19 cellular contexts compared by ENCODE assay signal in genomic region chr3:120705851-120706582, GRCh38. TPM values are rescaled to one million over a fixed set of nuclear protein-coding genes. Genes with fewer than 3 reads are reported as not detected.
"Had no signal": no experiment of that assay in that cellular context is flagged by ENCODE, and none has a peak within 500 bp of the region (broad histone marks: within the 10 kb centered on the region; RNA-seq: fewer than 3 reads in every experiment).

No MANE protein-coding gene starts in this region.

- H3K4me3 ChIP-seq: cardiac muscle cell, lower lobe of right lung, smooth muscle cell, thoracic aorta had no signal

- H3K36me3 ChIP-seq: cardiac muscle cell, thoracic aorta had no signal

- H3K27ac Mint-ChIP-seq: activated CD4-positive, alpha-beta memory T cell treated with anti-CD3 and anti-CD28 coated beads for 36 hours; activated CD4-positive, alpha-beta T cell treated with anti-CD3 and anti-CD28 coated beads for 36 hours; activated CD8-positive, alpha-beta memory T cell treated with anti-CD3 and anti-CD28 coated beads, Interleukin-2, amount 10 ng/mL, durations not matched to agents 7 days and 5 days; activated naive CD4-positive, alpha-beta T cell treated with anti-CD3 and anti-CD28 coated beads for 36 hours; activated naive CD8-positive, alpha-beta T cell treated with anti-CD3 and anti-CD28 coated beads, Interleukin-2, amount 50 U/mL, for 24 hours; activated T-helper 2 cell treated with anti-CD3 and anti-CD28 coated beads, Interferon-gamma antibody, Interleukin-2, Interleukin-4, amounts not matched to agents 10 μg/mL and 5 μg/mL and 100 μg/mL, durations not matched to agents 14 hours and 24 hours and 36 hours; progenitor cell of endocrine pancreas; stimulated activated naive CD8-positive, alpha-beta T cell treated with anti-CD3 and anti-CD28 coated beads, Interleukin-15, Interleukin-2, amounts not matched to agents 100 ng/mL and 50 ng/mL, for 24 hours had no signal

- H3K4me1 Mint-ChIP-seq: activated CD4-positive, alpha-beta T cell treated with anti-CD3 and anti-CD28 coated beads for 36 hours; activated CD8-positive, alpha-beta memory T cell treated with anti-CD3 and anti-CD28 coated beads, Interleukin-2, amount 10 ng/mL, durations not matched to agents 7 days and 5 days; activated naive CD8-positive, alpha-beta T cell treated with anti-CD3 and anti-CD28 coated beads, Interleukin-2, amount 50 U/mL, for 24 hours had no signal

- H3K4me1 ChIP-seq: lower lobe of right lung had no signal

- H3K4me2 ChIP-seq: smooth muscle cell had no signal

- H3K27me3 ChIP-seq: cardiac muscle cell had no signal

- H3K9me3 ChIP-seq: lower lobe of right lung had no signal

- ATAC-seq: activated CD4-positive, alpha-beta T cell treated with anti-CD3 and anti-CD28 coated beads for 36 hours; activated CD8-positive, alpha-beta memory T cell treated with anti-CD3 and anti-CD28 coated beads, Interleukin-2, amount 10 ng/mL, durations not matched to agents 7 days and 5 days; activated naive CD8-positive, alpha-beta T cell treated with anti-CD3 and anti-CD28 coated beads, Interleukin-2, amount 50 U/mL, for 24 hours; right cardiac atrium had no signal

- FAIRE-seq: astrocyte had no signal

- H3K27ac ChIP-seq: cardiac muscle cell, lower lobe of right lung, thoracic aorta, WERI-Rb-1 had no signal

- DNase-seq: activated CD4-positive, alpha-beta memory T cell treated with anti-CD3 and anti-CD28 coated beads for 36 hours; activated CD4-positive, alpha-beta T cell treated with anti-CD3 and anti-CD28 coated beads for 36 hours; activated CD8-positive, alpha-beta memory T cell treated with anti-CD3 and anti-CD28 coated beads, Interleukin-2, amount 10 ng/mL, durations not matched to agents 7 days and 5 days; activated naive CD4-positive, alpha-beta T cell treated with anti-CD3 and anti-CD28 coated beads for 36 hours; activated naive CD8-positive, alpha-beta T cell treated with anti-CD3 and anti-CD28 coated beads, Interleukin-2, amount 50 U/mL, for 24 hours; activated T-cell treated with anti-CD3 and anti-CD28 coated beads, Interleukin-2, amount 50 U/mL, for 1 hour; glutamatergic neuron; hypothalamus; lower lobe of right lung; right cardiac atrium; WERI-Rb-1 had no signal

- H3K27me3 Mint-ChIP-seq: activated CD4-positive, alpha-beta memory T cell treated with anti-CD3 and anti-CD28 coated beads for 36 hours; activated CD4-positive, alpha-beta T cell treated with anti-CD3 and anti-CD28 coated beads for 36 hours; activated CD8-positive, alpha-beta memory T cell treated with anti-CD3 and anti-CD28 coated beads, Interleukin-2, amount 10 ng/mL, durations not matched to agents 7 days and 5 days; activated naive CD8-positive, alpha-beta T cell treated with anti-CD3 and anti-CD28 coated beads, Interleukin-2, amount 50 U/mL, for 24 hours; progenitor cell of endocrine pancreas; stimulated activated naive CD8-positive, alpha-beta T cell treated with anti-CD3 and anti-CD28 coated beads, Interleukin-15, Interleukin-2, amounts not matched to agents 100 ng/mL and 50 ng/mL, for 24 hours had no signal

- H3K4me3 Mint-ChIP-seq: activated CD4-positive, alpha-beta memory T cell treated with anti-CD3 and anti-CD28 coated beads for 36 hours; activated CD4-positive, alpha-beta T cell treated with anti-CD3 and anti-CD28 coated beads for 36 hours; activated CD8-positive, alpha-beta memory T cell treated with anti-CD3 and anti-CD28 coated beads, Interleukin-2, amount 10 ng/mL, durations not matched to agents 7 days and 5 days; activated naive CD4-positive, alpha-beta T cell treated with anti-CD3 and anti-CD28 coated beads for 36 hours; activated naive CD8-positive, alpha-beta T cell treated with anti-CD3 and anti-CD28 coated beads, Interleukin-2, amount 50 U/mL, for 24 hours; stimulated activated naive CD8-positive, alpha-beta T cell treated with anti-CD3 and anti-CD28 coated beads, Interleukin-15, Interleukin-2, amounts not matched to agents 100 ng/mL and 50 ng/mL, for 24 hours had no signal

- H3K9me3 Mint-ChIP-seq: stimulated activated naive CD8-positive, alpha-beta T cell treated with anti-CD3 and anti-CD28 coated beads, Interleukin-15, Interleukin-2, amounts not matched to agents 100 ng/mL and 50 ng/mL, for 24 hours had no signal

RNA-seq across cellular contexts. Expression of gene HGD, which starts 24.0 kb away (rescaled TPM):
- total RNA-seq: activated naive CD4-positive, alpha-beta T cell treated with anti-CD3 and anti-CD28 coated beads for 36 hours; cardiac muscle cell had no signal
- polyA plus RNA-seq: cardiac muscle cell, neural cell had no signal
